Comparison of ENCODE assay signal across 9 cellular contexts in genomic region chr4:38948551-38948950, GRCh38.
A peak's percentile ranks its signal among the peaks of the same experiment; 100 is the strongest.
DNase-seq lines count a peak whose midpoint lies in the region; ATAC-seq lines count a peak whose summit lies in the region.
"Had no signal": no experiment of that assay in that cellular context is flagged by ENCODE, and none has a peak within 500 bp of the region (broad histone marks: within the 10 kb centered on the region; RNA-seq: fewer than 3 reads in every experiment).

No MANE protein-coding gene starts in this region.

- ATAC-seq in Right ventricle myocardium inferior (peak; percentile 84), aorta (ENCODE audit: low FRiP score) (peak; percentile 45), GM21360 (IDR thresholded peaks at IDR 0.05; ENCODE audit: unreplicated experiment) (no peak)

- no peak overlapping the region for H3K4me2 ChIP-seq in mesenchymal stem cell (ENCODE audit: low read length, poor library complexity, severe bottlenecking)

- no peak overlapping the region for H4K91ac ChIP-seq in mesenchymal stem cell (ENCODE audit: low read length)

- peak overlapping the region; percentile 53 for H3K9ac ChIP-seq in mesenchymal stem cell (ENCODE audit: low read length)

- H3K4me3 ChIP-seq in mesenchymal stem cell (ENCODE audit: insufficient read depth in 1 of 2, low read depth in 1 of 2, low read length in 2 of 2): no peak overlapping the region
- no peak overlapping the region for H3K4me3 ChIP-seq in aorta (ENCODE audit: low read length in 2 of 2)

- no peak overlapping the region for H3K23ac ChIP-seq in mesenchymal stem cell (ENCODE audit: low read length in 2 of 2)

- H3K18ac ChIP-seq in mesenchymal stem cell (ENCODE audit: low read depth in 1 of 2, low read length in 2 of 2): no peak overlapping the region

- no peak overlapping the region for H2AK5ac ChIP-seq in mesenchymal stem cell (ENCODE audit: low read length, severe bottlenecking)

- H2AFZ ChIP-seq in mesenchymal stem cell (ENCODE audit: low read depth, low read length): no peak overlapping the region

- no peak overlapping the region for H2BK12ac ChIP-seq in mesenchymal stem cell (ENCODE audit: low read length in 2 of 2)

- H3K4me1 ChIP-seq in mesenchymal stem cell (ENCODE audit: control insufficient read depth, insufficient read depth, low read depth, low read length) (peaks cover 4% of the 10 kb centered on the region), aorta (ENCODE audit: control insufficient read depth in 1 of 2, insufficient read depth in 2 of 2, low read length in 2 of 2) (no peaks in the 10 kb centered on the region)

- no peak overlapping the region for H3K4ac ChIP-seq in mesenchymal stem cell (ENCODE audit: low read depth in 1 of 2, low read length in 2 of 2)

- H3K14ac ChIP-seq in mesenchymal stem cell (ENCODE audit: low read length in 2 of 2): no peak overlapping the region

- 0% methylated on average over 2 of the region's 2 CpGs for WGBS in mesenchymal stem cell
- WGBS in aorta, 2 donors: 10 to 17% methylated on average over 2 of the region's 2 CpGs

- intact Hi-C loops in Right ventricle myocardium inferior (cut with DNase I): no loop called here
- intact Hi-C loops in cardiac septum (cut with DNase I): no loop called here
- intact Hi-C loops in aorta (cut with DNase I): no loop called here

- DNase-seq in Right ventricle myocardium inferior (ENCODE audit: missing footprints) (no peak), cardiac septum (ENCODE audit: low spot score) (no peak), cerebellum (ENCODE audit: low spot score) (peak; percentile 77), mesenchymal stem cell (peak; percentile 90), aorta (peak in 1 of 2 donors; percentile 58), NCI-H2196 treated with DMSO at 0.1 percent for 48 hours (lab: John Stamatoyannopoulos, UW; ENCODE audit: unreplicated experiment) (no peak)
- DNase-seq in activated CD4-positive, alpha-beta T cell treated with anti-CD3 and anti-CD28 coated beads for 1 hour: no peak
- DNase-seq: NCI-H510A treated with DMSO at 0.1 percent for 48 hours had no signal

- no peak overlapping the region for H2BK120ac ChIP-seq in mesenchymal stem cell (ENCODE audit: low read depth, low read length)

- H2BK5ac ChIP-seq in mesenchymal stem cell (ENCODE audit: low read depth, low read length, poor library complexity, severe bottlenecking): peak overlapping the region; percentile 24

- no peaks in the 10 kb centered on the region for H3K79me1 ChIP-seq in mesenchymal stem cell (replicated peaks; ENCODE audit: low read length, poor library complexity, severe bottlenecking)

- no peak overlapping the region for H2BK15ac ChIP-seq in mesenchymal stem cell (ENCODE audit: low read depth, poor library complexity, severe bottlenecking)

- H3K9me3 ChIP-seq in mesenchymal stem cell (ENCODE audit: control insufficient read depth, low read length): no peaks in the 10 kb centered on the region
- H3K9me3 ChIP-seq in aorta (ENCODE audit: control insufficient read depth, low read length): no peaks in the 10 kb centered on the region

- no peak overlapping the region for H4K8ac ChIP-seq in mesenchymal stem cell (ENCODE audit: low read length)

- H3K27ac ChIP-seq in mesenchymal stem cell (ENCODE audit: low read length, poor library complexity, severe bottlenecking) (peak overlapping the region; percentile 70), aorta (ENCODE audit: low read depth in 1 of 2, low read length in 2 of 2) (no peak overlapping the region)

- H3K36me3 ChIP-seq in mesenchymal stem cell (ENCODE audit: control insufficient read depth in 1 of 2, insufficient read depth in 2 of 2, low read depth in 1 of 2, low read length in 2 of 2) (peaks cover 11 to 29% of the 10 kb centered on the region in 2 experiments), aorta (ENCODE audit: control insufficient read depth in 1 of 2, insufficient read depth in 2 of 2, low read length in 1 of 2) (peaks cover 0 to 4% of the 10 kb centered on the region in 2 donors)

- H3K27me3 ChIP-seq in mesenchymal stem cell (ENCODE audit: control insufficient read depth in 1 of 2, insufficient read depth in 1 of 2, low read length in 2 of 2) (no peaks in the 10 kb centered on the region), aorta (ENCODE audit: control insufficient read depth in 1 of 2, insufficient read depth in 2 of 2, low read length in 1 of 2) (no peaks in the 10 kb centered on the region)

Comparison
In these comparisons a context has a peak if more than half of its experiments do, and no peak if none do; other contexts are left out.
1. DNase-seq: peak in cerebellum (single experiment) and mesenchymal stem cell (single experiment); none in Right ventricle myocardium inferior (single experiment), cardiac septum (single experiment), activated CD4-positive, alpha-beta T cell treated with anti-CD3 and anti-CD28 coated beads for 1 hour (single experiment) and NCI-H2196 treated with DMSO at 0.1 percent for 48 hours (single experiment).